ENCODE assay signal across 2 cellular contexts in genomic region chr22:46931414-46931813, GRCh38.
TF ChIP-seq lines count a peak whose summit lies in the region.

No MANE protein-coding gene starts in this region.

TF ChIP-seq in GM23338, 12 proteins besides CTCF, POLR2A, EP300 and RAD21:
- TF ChIP-seq REST (IDR thresholded peaks at IDR 0.05; ENCODE audit: unreplicated experiment) (no peak), ZNF114 (CRISPR knock-in tag; IDR thresholded peaks at IDR 0.05) (no peak), JUNB (IDR thresholded peaks at IDR 0.05; ENCODE audit: unreplicated experiment) (no peak), ZNF331 (CRISPR knock-in tag; IDR thresholded peaks at IDR 0.05; ENCODE audit: low read depth) (no peak), EZH2 (IDR thresholded peaks at IDR 0.05; ENCODE audit: low read depth, unreplicated experiment) (no peak), STAT1 (IDR thresholded peaks at IDR 0.05; ENCODE audit: unreplicated experiment) (no peak), POLR2AphosphoS5 (IDR thresholded peaks at IDR 0.05; ENCODE audit: low read depth) (no peak), CREB1 (CRISPR knock-in tag; IDR thresholded peaks at IDR 0.05; ENCODE audit: low read depth) (no peak), NANOG (IDR thresholded peaks at IDR 0.05; ENCODE audit: borderline replicate concordance) (no peak), EZH2phosphoT487 (IDR thresholded peaks at IDR 0.05; ENCODE audit: unreplicated experiment) (no peak)
- TF ChIP-seq, protein P1, sequence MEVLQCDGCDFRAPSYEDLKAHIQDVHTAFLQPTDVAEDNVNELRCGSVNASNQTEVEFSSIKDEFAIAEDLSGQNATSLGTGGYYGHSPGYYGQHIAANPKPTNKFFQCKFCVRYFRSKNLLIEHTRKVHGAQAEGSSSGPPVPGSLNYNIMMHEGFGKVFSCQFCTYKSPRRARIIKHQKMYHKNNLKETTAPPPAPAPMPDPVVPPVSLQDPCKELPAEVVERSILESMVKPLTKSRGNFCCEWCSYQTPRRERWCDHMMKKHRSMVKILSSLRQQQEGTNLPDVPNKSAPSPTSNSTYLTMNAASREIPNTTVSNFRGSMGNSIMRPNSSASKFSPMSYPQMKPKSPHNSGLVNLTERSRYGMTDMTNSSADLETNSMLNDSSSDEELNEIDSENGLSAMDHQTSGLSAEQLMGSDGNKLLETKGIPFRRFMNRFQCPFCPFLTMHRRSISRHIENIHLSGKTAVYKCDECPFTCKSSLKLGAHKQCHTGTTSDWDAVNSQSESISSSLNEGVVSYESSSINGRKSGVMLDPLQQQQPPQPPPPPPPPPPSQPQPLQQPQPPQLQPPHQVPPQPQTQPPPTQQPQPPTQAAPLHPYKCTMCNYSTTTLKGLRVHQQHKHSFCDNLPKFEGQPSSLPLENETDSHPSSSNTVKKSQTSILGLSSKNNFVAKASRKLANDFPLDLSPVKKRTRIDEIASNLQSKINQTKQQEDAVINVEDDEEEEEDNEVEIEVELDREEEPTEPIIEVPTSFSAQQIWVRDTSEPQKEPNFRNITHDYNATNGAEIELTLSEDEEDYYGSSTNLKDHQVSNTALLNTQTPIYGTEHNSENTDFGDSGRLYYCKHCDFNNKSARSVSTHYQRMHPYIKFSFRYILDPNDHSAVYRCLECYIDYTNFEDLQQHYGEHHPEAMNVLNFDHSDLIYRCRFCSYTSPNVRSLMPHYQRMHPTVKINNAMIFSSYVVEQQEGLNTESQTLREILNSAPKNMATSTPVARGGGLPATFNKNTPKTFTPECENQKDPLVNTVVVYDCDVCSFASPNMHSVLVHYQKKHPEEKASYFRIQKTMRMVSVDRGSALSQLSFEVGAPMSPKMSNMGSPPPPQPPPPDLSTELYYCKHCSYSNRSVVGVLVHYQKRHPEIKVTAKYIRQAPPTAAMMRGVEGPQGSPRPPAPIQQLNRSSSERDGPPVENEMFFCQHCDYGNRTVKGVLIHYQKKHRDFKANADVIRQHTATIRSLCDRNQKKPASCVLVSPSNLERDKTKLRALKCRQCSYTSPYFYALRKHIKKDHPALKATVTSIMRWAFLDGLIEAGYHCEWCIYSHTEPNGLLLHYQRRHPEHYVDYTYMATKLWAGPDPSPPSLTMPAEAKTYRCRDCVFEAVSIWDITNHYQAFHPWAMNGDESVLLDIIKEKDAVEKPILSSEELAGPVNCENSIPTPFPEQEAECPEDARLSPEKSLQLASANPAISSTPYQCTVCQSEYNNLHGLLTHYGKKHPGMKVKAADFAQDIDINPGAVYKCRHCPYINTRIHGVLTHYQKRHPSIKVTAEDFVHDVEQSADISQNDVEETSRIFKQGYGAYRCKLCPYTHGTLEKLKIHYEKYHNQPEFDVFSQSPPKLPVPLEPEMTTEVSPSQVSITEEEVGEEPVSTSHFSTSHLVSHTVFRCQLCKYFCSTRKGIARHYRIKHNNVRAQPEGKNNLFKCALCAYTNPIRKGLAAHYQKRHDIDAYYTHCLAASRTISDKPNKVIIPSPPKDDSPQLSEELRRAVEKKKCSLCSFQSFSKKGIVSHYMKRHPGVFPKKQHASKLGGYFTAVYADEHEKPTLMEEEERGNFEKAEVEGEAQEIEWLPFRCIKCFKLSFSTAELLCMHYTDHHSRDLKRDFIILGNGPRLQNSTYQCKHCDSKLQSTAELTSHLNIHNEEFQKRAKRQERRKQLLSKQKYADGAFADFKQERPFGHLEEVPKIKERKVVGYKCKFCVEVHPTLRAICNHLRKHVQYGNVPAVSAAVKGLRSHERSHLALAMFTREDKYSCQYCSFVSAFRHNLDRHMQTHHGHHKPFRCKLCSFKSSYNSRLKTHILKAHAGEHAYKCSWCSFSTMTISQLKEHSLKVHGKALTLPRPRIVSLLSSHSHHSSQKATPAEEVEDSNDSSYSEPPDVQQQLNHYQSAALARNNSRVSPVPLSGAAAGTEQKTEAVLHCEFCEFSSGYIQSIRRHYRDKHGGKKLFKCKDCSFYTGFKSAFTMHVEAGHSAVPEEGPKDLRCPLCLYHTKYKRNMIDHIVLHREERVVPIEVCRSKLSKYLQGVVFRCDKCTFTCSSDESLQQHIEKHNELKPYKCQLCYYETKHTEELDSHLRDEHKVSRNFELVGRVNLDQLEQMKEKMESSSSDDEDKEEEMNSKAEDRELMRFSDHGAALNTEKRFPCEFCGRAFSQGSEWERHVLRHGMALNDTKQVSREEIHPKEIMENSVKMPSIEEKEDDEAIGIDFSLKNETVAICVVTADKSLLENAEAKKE (CRISPR knock-in tag; IDR thresholded peaks at IDR 0.05): no peak
- TF ChIP-seq, protein P2, sequence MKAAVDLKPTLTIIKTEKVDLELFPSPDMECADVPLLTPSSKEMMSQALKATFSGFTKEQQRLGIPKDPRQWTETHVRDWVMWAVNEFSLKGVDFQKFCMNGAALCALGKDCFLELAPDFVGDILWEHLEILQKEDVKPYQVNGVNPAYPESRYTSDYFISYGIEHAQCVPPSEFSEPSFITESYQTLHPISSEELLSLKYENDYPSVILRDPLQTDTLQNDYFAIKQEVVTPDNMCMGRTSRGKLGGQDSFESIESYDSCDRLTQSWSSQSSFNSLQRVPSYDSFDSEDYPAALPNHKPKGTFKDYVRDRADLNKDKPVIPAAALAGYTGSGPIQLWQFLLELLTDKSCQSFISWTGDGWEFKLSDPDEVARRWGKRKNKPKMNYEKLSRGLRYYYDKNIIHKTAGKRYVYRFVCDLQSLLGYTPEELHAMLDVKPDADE (IDR thresholded peaks at IDR 0.05): no peak
TF ChIP-seq in GM23338: peak in this region for 0.

TF ChIP-seq in H1, 55 proteins besides CTCF, POLR2A, EP300 and RAD21:
- no peak for TF ChIP-seq ATF3 (IDR thresholded peaks at IDR 0.05; ENCODE audit: insufficient read depth, low read depth, low read length)
- no peak for TF ChIP-seq POLR2AphosphoS5 (IDR thresholded peaks at IDR 0.05; ENCODE audit: low read depth, low read length)
- TF ChIP-seq, protein P3, sequence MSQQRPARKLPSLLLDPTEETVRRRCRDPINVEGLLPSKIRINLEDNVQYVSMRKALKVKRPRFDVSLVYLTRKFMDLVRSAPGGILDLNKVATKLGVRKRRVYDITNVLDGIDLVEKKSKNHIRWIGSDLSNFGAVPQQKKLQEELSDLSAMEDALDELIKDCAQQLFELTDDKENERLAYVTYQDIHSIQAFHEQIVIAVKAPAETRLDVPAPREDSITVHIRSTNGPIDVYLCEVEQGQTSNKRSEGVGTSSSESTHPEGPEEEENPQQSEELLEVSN (IDR thresholded peaks at IDR 0.05): no peak
- no peak for TF ChIP-seq RBBP5 (IDR thresholded peaks at IDR 0.05; ENCODE audit: borderline replicate concordance, low read depth, low read length)
- TF ChIP-seq KDM1A (IDR thresholded peaks at IDR 0.05; ENCODE audit: borderline replicate concordance, low read length): no peak
- no peak for TF ChIP-seq TAF7 (optimal IDR thresholded peaks at IDR 0.05; ENCODE audit: borderline replicate concordance, low read depth, low read length)
- no peak for TF ChIP-seq TAF1 (IDR thresholded peaks at IDR 0.05; ENCODE audit: low read depth, low read length)
- no peak for TF ChIP-seq ZNF274 (IDR thresholded peaks at IDR 0.05; ENCODE audit: borderline replicate concordance, extremely low read depth, low read length)
- no peak for TF ChIP-seq NANOG (IDR thresholded peaks at IDR 0.05; ENCODE audit: insufficient read depth, low read depth, low read length, poor library complexity, severe bottlenecking)
- TF ChIP-seq CEBPB (IDR thresholded peaks at IDR 0.05; ENCODE audit: low read depth, low read length): no peak
